Comparison of ENCODE assay signal across 1 cellular context in the genomic region with DNA sequence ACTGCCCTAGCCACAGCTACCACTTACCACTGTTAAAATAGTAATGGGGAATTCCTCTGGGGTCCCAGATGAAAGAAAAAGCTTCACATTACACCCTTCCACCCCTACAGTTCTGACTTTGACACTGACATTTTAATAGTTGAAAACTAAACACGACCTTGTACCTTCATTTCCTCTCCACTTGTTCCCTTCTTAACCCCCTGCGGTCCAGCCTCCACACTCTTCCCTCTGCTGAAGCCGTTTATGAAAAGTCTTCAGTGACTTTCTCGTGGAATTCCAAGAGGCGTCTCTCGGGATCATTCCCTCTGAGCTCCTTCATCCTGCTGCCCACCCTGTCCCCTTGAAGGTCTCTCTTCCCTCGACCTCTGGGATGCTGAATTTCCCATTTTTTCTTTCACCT.
TF ChIP-seq lines count a peak whose summit lies in the region.

No MANE protein-coding gene starts in this region.

TF ChIP-seq in HepG2, 621 proteins besides CTCF, POLR2A, EP300 and RAD21 (continued from another document):
- TF ChIP-seq, protein P1, sequence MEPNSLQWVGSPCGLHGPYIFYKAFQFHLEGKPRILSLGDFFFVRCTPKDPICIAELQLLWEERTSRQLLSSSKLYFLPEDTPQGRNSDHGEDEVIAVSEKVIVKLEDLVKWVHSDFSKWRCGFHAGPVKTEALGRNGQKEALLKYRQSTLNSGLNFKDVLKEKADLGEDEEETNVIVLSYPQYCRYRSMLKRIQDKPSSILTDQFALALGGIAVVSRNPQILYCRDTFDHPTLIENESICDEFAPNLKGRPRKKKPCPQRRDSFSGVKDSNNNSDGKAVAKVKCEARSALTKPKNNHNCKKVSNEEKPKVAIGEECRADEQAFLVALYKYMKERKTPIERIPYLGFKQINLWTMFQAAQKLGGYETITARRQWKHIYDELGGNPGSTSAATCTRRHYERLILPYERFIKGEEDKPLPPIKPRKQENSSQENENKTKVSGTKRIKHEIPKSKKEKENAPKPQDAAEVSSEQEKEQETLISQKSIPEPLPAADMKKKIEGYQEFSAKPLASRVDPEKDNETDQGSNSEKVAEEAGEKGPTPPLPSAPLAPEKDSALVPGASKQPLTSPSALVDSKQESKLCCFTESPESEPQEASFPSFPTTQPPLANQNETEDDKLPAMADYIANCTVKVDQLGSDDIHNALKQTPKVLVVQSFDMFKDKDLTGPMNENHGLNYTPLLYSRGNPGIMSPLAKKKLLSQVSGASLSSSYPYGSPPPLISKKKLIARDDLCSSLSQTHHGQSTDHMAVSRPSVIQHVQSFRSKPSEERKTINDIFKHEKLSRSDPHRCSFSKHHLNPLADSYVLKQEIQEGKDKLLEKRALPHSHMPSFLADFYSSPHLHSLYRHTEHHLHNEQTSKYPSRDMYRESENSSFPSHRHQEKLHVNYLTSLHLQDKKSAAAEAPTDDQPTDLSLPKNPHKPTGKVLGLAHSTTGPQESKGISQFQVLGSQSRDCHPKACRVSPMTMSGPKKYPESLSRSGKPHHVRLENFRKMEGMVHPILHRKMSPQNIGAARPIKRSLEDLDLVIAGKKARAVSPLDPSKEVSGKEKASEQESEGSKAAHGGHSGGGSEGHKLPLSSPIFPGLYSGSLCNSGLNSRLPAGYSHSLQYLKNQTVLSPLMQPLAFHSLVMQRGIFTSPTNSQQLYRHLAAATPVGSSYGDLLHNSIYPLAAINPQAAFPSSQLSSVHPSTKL (CRISPR knock-in tag; IDR thresholded peaks at IDR 0.05): 0 out of 2 replicates have a peak, but pooled peaks have one; percentile 19
- TF ChIP-seq SALL1 (CRISPR knock-in tag; IDR thresholded peaks at IDR 0.05) (peak; percentile 23; the same call in 1 of the 2 replicates), HNF4A (CRISPR knock-in tag; IDR thresholded peaks at IDR 0.05) (peak; percentile 29; the same call in 1 of the 2 replicates), RELA (CRISPR knock-in tag; IDR thresholded peaks at IDR 0.05) (no peak), ZNF230 (CRISPR knock-in tag; IDR thresholded peaks at IDR 0.05) (no peak)
- TF ChIP-seq, protein P2, sequence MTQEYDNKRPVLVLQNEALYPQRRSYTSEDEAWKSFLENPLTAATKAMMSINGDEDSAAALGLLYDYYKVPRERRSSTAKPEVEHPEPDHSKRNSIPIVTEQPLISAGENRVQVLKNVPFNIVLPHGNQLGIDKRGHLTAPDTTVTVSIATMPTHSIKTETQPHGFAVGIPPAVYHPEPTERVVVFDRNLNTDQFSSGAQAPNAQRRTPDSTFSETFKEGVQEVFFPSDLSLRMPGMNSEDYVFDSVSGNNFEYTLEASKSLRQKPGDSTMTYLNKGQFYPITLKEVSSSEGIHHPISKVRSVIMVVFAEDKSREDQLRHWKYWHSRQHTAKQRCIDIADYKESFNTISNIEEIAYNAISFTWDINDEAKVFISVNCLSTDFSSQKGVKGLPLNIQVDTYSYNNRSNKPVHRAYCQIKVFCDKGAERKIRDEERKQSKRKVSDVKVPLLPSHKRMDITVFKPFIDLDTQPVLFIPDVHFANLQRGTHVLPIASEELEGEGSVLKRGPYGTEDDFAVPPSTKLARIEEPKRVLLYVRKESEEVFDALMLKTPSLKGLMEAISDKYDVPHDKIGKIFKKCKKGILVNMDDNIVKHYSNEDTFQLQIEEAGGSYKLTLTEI (CRISPR knock-in tag; conservative IDR thresholded peaks at IDR 0.05): no peak
- TF ChIP-seq, protein P3, sequence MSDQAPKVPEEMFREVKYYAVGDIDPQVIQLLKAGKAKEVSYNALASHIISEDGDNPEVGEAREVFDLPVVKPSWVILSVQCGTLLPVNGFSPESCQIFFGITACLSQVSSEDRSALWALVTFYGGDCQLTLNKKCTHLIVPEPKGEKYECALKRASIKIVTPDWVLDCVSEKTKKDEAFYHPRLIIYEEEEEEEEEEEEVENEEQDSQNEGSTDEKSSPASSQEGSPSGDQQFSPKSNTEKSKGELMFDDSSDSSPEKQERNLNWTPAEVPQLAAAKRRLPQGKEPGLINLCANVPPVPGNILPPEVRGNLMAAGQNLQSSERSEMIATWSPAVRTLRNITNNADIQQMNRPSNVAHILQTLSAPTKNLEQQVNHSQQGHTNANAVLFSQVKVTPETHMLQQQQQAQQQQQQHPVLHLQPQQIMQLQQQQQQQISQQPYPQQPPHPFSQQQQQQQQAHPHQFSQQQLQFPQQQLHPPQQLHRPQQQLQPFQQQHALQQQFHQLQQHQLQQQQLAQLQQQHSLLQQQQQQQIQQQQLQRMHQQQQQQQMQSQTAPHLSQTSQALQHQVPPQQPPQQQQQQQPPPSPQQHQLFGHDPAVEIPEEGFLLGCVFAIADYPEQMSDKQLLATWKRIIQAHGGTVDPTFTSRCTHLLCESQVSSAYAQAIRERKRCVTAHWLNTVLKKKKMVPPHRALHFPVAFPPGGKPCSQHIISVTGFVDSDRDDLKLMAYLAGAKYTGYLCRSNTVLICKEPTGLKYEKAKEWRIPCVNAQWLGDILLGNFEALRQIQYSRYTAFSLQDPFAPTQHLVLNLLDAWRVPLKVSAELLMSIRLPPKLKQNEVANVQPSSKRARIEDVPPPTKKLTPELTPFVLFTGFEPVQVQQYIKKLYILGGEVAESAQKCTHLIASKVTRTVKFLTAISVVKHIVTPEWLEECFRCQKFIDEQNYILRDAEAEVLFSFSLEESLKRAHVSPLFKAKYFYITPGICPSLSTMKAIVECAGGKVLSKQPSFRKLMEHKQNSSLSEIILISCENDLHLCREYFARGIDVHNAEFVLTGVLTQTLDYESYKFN (CRISPR knock-in tag; conservative IDR thresholded peaks at IDR 0.05): 0 out of 2 replicates have a peak, but pooled peaks have one; percentile 29
- TF ChIP-seq, protein P4, sequence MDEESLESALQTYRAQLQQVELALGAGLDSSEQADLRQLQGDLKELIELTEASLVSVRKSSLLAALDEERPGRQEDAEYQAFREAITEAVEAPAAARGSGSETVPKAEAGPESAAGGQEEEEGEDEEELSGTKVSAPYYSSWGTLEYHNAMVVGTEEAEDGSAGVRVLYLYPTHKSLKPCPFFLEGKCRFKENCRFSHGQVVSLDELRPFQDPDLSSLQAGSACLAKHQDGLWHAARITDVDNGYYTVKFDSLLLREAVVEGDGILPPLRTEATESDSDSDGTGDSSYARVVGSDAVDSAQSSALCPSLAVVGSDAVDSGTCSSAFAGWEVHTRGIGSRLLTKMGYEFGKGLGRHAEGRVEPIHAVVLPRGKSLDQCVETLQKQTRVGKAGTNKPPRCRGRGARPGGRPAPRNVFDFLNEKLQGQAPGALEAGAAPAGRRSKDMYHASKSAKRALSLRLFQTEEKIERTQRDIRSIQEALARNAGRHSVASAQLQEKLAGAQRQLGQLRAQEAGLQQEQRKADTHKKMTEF (CRISPR knock-in tag; IDR thresholded peaks at IDR 0.05): 0 out of 2 replicates have a peak, but pooled peaks have one; percentile 17
